Comparison of ENCODE assay signal across 10 cellular contexts in genomic region chr7:38215115-38215514, GRCh38. TPM values are rescaled to one million over a fixed set of nuclear protein-coding genes. Genes with fewer than 3 reads are reported as not detected.
DNase-seq lines count a peak whose midpoint lies in the region; ATAC-seq, FAIRE-seq and TF ChIP-seq lines count a peak whose summit lies in the region.
"Had no signal": no experiment of that assay in that cellular context is flagged by ENCODE, and none has a peak within 500 bp of the region (broad histone marks: within the 10 kb centered on the region; RNA-seq: fewer than 3 reads in every experiment).

No MANE protein-coding gene starts in this region.

- H2AFZ ChIP-seq in GM23338 (no peak overlapping the region), astrocyte (ENCODE audit: low read depth, low read length) (no peak overlapping the region)

- H3K4me1 Mint-ChIP-seq in GM23338: peaks cover 31% of the 10 kb centered on the region
- H3K4me1 Mint-ChIP-seq in astrocyte (ENCODE audit: low read depth, unreplicated experiment): peaks cover 9% of the 10 kb centered on the region

- H3K27ac Mint-ChIP-seq in GM23338 (peak overlapping the region; percentile 59; the same call in 1 of the 2 replicates), astrocyte (ENCODE audit: unreplicated experiment) (no peak overlapping the region)

- no peak for ATAC-seq in GM23338
- ATAC-seq in GM19395 (IDR thresholded peaks at IDR 0.05; ENCODE audit: unreplicated experiment): no peak

- no peak overlapping the region for H3K9ac ChIP-seq in astrocyte (ENCODE audit: low read length)

- H3K27me3 Mint-ChIP-seq in GM23338 (ENCODE audit: insufficient read depth, low read depth, poor library complexity): peaks cover 6% of the 10 kb centered on the region
- H3K27me3 Mint-ChIP-seq in astrocyte (ENCODE audit: low read depth, unreplicated experiment): no peaks in the 10 kb centered on the region
- H3K27me3 Mint-ChIP-seq: activated CD4-positive, alpha-beta T cell treated with anti-CD3 and anti-CD28 coated beads, Interleukin-2, amount 10 ng/mL, durations not matched to agents 7 days and 5 days; T-cell had no signal

- no peak for TF ChIP-seq CTCF in GM23338 (conservative IDR thresholded peaks at IDR 0.05; ENCODE audit: low read depth in 2 of 2)
- no peak for TF ChIP-seq CTCF in astrocyte (IDR thresholded peaks at IDR 0.05; ENCODE audit: insufficient read depth, low read depth, low read length)

- H3K4me3 Mint-ChIP-seq in GM23338 (no peak overlapping the region), astrocyte (ENCODE audit: unreplicated experiment) (no peak overlapping the region)
- H3K4me3 Mint-ChIP-seq: activated CD4-positive, alpha-beta T cell treated with anti-CD3 and anti-CD28 coated beads, Interleukin-2, amount 10 ng/mL, durations not matched to agents 7 days and 5 days had no signal

- H3K79me2 ChIP-seq in GM23338 (replicated peaks; ENCODE audit: insufficient read depth) (peaks cover 2% of the 10 kb centered on the region; the same call in 1 of the 2 replicates), astrocyte (ENCODE audit: insufficient read depth, low read length) (peaks cover 15% of the 10 kb centered on the region)

- DNase-seq in GM23338 (ENCODE audit: low spot score) (no peak), astrocyte (ENCODE audit: low read depth) (peak; percentile 61), substantia nigra (lab: John Stamatoyannopoulos, UW) (peak in 1 of 49 donors; percentile 38), KG1 (lab: John Stamatoyannopoulos, UW) (no peak)
- no peak for DNase-seq in stimulated activated CD4-positive, alpha-beta T cell treated with anti-CD3 and anti-CD28 coated beads, Interleukin-1b, Interleukin-23, amount 100 ng/mL, for 48 hours

- H3K36me3 Mint-ChIP-seq in GM23338 (ENCODE audit: low read depth): peaks cover 17% of the 10 kb centered on the region
- peaks cover 13% of the 10 kb centered on the region for H3K36me3 Mint-ChIP-seq in astrocyte (ENCODE audit: low read depth, unreplicated experiment)

- no peak overlapping the region for H3K4me3 ChIP-seq in GM23338
- H3K4me3 ChIP-seq in astrocyte (ENCODE audit: insufficient read depth, low read depth, low read length): no peak overlapping the region

- H3K4me2 ChIP-seq in GM23338: no peak overlapping the region
- no peak overlapping the region for H3K4me2 ChIP-seq in astrocyte (ENCODE audit: low read length)

- no peak for FAIRE-seq in astrocyte (lab: Jason Lieb, UNC)

- no peaks in the 10 kb centered on the region for H3K9me3 ChIP-seq in astrocyte (ENCODE audit: insufficient read depth, low read depth, low read length)

- H3K9me2 ChIP-seq in GM23338 (ENCODE audit: insufficient read depth): no peaks in the 10 kb centered on the region

- no peaks in the 10 kb centered on the region for H4K20me1 ChIP-seq in GM23338 (replicated peaks; ENCODE audit: insufficient read depth)
- peaks cover 39% of the 10 kb centered on the region for H4K20me1 ChIP-seq in astrocyte (ENCODE audit: insufficient read depth, low read length)

- H3F3A ChIP-seq in GM23338 (replicated peaks; ENCODE audit: low read depth): no peaks in the 10 kb centered on the region

- H3K27me3 ChIP-seq in GM23338 (ENCODE audit: insufficient read depth): no peaks in the 10 kb centered on the region
- H3K27me3 ChIP-seq in astrocyte (ENCODE audit: insufficient read depth, low read length): no peaks in the 10 kb centered on the region
- H3K27me3 ChIP-seq in layer of hippocampus (ENCODE audit: control insufficient read depth, insufficient read depth, low read length): no peaks in the 10 kb centered on the region

- H3K9me3 Mint-ChIP-seq in GM23338 (no peaks in the 10 kb centered on the region), astrocyte (ENCODE audit: unreplicated experiment) (no peaks in the 10 kb centered on the region)
- H3K9me3 Mint-ChIP-seq: activated CD4-positive, alpha-beta T cell treated with anti-CD3 and anti-CD28 coated beads, Interleukin-2, amount 10 ng/mL, durations not matched to agents 7 days and 5 days; T-cell had no signal

- H3K4me1 ChIP-seq in GM23338 (ENCODE audit: insufficient read depth): peaks cover 31% of the 10 kb centered on the region
- H3K4me1 ChIP-seq in astrocyte (ENCODE audit: insufficient read depth, low read length): peaks cover 8% of the 10 kb centered on the region

- no peak overlapping the region for H3K27ac ChIP-seq in GM23338 (ENCODE audit: low read depth)
- peak overlapping the region; percentile 3 for H3K27ac ChIP-seq in astrocyte (ENCODE audit: low read depth, low read length)
- peak overlapping the region; percentile 2 for H3K27ac ChIP-seq in layer of hippocampus (ENCODE audit: low read depth, low read length)
- peak overlapping the region; percentile 3 for H3K27ac ChIP-seq in substantia nigra (ENCODE audit: low read depth, low read length, poor library complexity, severe bottlenecking)
- H3K27ac ChIP-seq: epithelial cell of prostate had no signal

- H3K36me3 ChIP-seq in GM23338 (ENCODE audit: insufficient read depth) (peaks cover 1% of the 10 kb centered on the region), astrocyte (ENCODE audit: insufficient read depth, low read length) (peaks cover 29% of the 10 kb centered on the region)

TF ChIP-seq in GM23338, 12 proteins besides CTCF, POLR2A, EP300 and RAD21:
- TF ChIP-seq POLR2AphosphoS5 (IDR thresholded peaks at IDR 0.05; ENCODE audit: low read depth): no peak
- TF ChIP-seq ZNF331 (CRISPR knock-in tag; IDR thresholded peaks at IDR 0.05; ENCODE audit: low read depth): no peak
- TF ChIP-seq ZNF462 (CRISPR knock-in tag; IDR thresholded peaks at IDR 0.05): no peak

RNA-seq across cellular contexts. Expression of gene STARD3NL, which starts 37.1 kb away (rescaled TPM):
- total RNA-seq in GM23338 (2014; rRNA removed; shearing (Covaris generic)): 54.3 and 55.3 TPM in 2 replicates
- 51.7 and 55.1 TPM in 2 replicates for polyA plus RNA-seq in GM23338 (2016; fragmentation: Nextera tagmentation; extraction: Ambion mirVana)
- 84.0 and 85.8 TPM in 2 replicates for total RNA-seq in astrocyte
